6 cellular contexts compared by ENCODE assay signal in genomic region chr1:96991261-96991660, GRCh38.
"Had no signal": no experiment of that assay in that cellular context is flagged by ENCODE, and none has a peak within 500 bp of the region (broad histone marks: within the 10 kb centered on the region; RNA-seq: fewer than 3 reads in every experiment).

No MANE protein-coding gene starts in this region.

- ATAC-seq: K562 had no signal

- FAIRE-seq: HTR-8/SVneo, K562 had no signal

- DNase-seq: IMR-90, KBM-7, KG1 had no signal

- H3K4me3 ChIP-seq: K562 had no signal

- H3K27ac ChIP-seq: HL-60 had no signal
